1 cellular context compared by ENCODE assay signal in the genomic region with DNA sequence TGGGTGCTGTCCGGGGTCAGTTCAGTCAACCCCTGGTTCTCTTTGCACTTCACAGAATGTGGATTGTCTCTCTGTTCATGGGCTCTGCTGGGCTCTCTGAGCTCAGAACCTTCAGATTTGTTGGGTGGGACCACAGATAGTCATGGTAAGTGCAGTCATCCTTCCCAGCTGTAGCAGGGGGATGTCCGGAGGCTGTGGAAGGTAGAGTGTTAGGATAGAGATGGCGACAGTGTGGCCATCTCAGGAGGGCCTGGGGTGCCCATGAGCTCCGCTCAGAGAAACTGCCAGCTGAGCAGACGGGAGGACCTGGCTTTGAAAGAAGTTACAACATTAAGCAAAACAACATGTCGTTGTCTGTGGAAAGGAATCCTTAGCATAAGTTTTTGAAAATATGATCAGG.
TF ChIP-seq lines count a peak whose summit lies in the region.

No MANE protein-coding gene starts in this region.

TF ChIP-seq in WTC11, 78 proteins besides CTCF, POLR2A, EP300 and RAD21 (continued from another document):
- TF ChIP-seq, protein P1, sequence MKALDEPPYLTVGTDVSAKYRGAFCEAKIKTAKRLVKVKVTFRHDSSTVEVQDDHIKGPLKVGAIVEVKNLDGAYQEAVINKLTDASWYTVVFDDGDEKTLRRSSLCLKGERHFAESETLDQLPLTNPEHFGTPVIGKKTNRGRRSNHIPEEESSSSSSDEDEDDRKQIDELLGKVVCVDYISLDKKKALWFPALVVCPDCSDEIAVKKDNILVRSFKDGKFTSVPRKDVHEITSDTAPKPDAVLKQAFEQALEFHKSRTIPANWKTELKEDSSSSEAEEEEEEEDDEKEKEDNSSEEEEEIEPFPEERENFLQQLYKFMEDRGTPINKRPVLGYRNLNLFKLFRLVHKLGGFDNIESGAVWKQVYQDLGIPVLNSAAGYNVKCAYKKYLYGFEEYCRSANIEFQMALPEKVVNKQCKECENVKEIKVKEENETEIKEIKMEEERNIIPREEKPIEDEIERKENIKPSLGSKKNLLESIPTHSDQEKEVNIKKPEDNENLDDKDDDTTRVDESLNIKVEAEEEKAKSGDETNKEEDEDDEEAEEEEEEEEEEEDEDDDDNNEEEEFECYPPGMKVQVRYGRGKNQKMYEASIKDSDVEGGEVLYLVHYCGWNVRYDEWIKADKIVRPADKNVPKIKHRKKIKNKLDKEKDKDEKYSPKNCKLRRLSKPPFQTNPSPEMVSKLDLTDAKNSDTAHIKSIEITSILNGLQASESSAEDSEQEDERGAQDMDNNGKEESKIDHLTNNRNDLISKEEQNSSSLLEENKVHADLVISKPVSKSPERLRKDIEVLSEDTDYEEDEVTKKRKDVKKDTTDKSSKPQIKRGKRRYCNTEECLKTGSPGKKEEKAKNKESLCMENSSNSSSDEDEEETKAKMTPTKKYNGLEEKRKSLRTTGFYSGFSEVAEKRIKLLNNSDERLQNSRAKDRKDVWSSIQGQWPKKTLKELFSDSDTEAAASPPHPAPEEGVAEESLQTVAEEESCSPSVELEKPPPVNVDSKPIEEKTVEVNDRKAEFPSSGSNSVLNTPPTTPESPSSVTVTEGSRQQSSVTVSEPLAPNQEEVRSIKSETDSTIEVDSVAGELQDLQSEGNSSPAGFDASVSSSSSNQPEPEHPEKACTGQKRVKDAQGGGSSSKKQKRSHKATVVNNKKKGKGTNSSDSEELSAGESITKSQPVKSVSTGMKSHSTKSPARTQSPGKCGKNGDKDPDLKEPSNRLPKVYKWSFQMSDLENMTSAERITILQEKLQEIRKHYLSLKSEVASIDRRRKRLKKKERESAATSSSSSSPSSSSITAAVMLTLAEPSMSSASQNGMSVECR (CRISPR knock-in tag; IDR thresholded peaks at IDR 0.05; ENCODE audit: borderline replicate concordance) = no peak
